Comparison of ENCODE assay signal across 12 cellular contexts in genomic region chr9:42223230-42223629, GRCh38. TPM values are rescaled to one million over a fixed set of nuclear protein-coding genes. Genes with fewer than 3 reads are reported as not detected.
A peak's percentile ranks its signal among the peaks of the same experiment; 100 is the strongest.
DNase-seq lines count a peak whose midpoint lies in the region; TF ChIP-seq lines count a peak whose summit lies in the region.
"Not testable (repeated sequence)": the region's sequence is repeated elsewhere in the genome, so short reads cannot be mapped to it uniquely, and the experiment has no call there.
"Had no signal": no experiment of that assay in that cellular context is flagged by ENCODE, and none has a peak within 500 bp of the region (broad histone marks: within the 10 kb centered on the region; RNA-seq: fewer than 3 reads in every experiment).

No MANE protein-coding gene starts in this region.

- H3K9me2 ChIP-seq in SK-N-SH: not testable (repeated sequence)

- peak overlapping the region; percentile 66; the same call in 1 of the 2 replicates for H2AFZ ChIP-seq in SK-N-SH (ENCODE audit: low read depth)

- not testable (repeated sequence) for H4K20me1 ChIP-seq in SK-N-SH (ENCODE audit: insufficient read depth)

- TF ChIP-seq CTCF in SK-N-SH (IDR thresholded peaks at IDR 0.05); fibroblast of the aortic adventitia (IDR thresholded peaks at IDR 0.05; ENCODE audit: insufficient read depth, low read length): not testable (repeated sequence)

- TF ChIP-seq RAD21 in SK-N-SH (IDR thresholded peaks at IDR 0.05; ENCODE audit: low read length): not testable (repeated sequence)

- peak overlapping the region; percentile 44; the same call in 1 of the 2 replicates for H3K4me2 ChIP-seq in SK-N-SH

- WGBS in SK-N-SH (ENCODE audit: low lambda C conversion rate): 28% methylated on average over 9 of the region's 10 CpGs

- H3K27ac ChIP-seq in SK-N-SH (ENCODE audit: low read depth in 2 of 2, low read length in 1 of 2): peak overlapping the region in 1 of 2 experiments; percentile 61; a peak in 2 of 4 replicates

- not testable (repeated sequence) for H3K79me2 ChIP-seq in SK-N-SH (ENCODE audit: insufficient read depth)

- POLR2A ChIA-PET in SK-N-SH (lab: Yijun Ruan, JAX): not testable (repeated sequence)

- not testable (repeated sequence) for H3K4me1 ChIP-seq in SK-N-SH (ENCODE audit: control insufficient read depth in 1 of 2, insufficient read depth in 2 of 2, low read depth in 1 of 2, low read length in 1 of 2)

- DNase-seq in ELR (ENCODE audit: low read depth): peak; percentile 3
- DNase-seq in HT1080 (ENCODE audit: low read depth): peak; percentile 23
- not testable (repeated sequence) for DNase-seq in SK-N-SH
- peak; percentile 14 for DNase-seq in astrocyte of the hippocampus (ENCODE audit: low read depth, low spot score)
- DNase-seq in dermis blood vessel endothelial cell: peak; percentile 64
- DNase-seq in fibroblast of the aortic adventitia (ENCODE audit: low read depth): peak; percentile 79

- H3K9ac ChIP-seq in SK-N-SH: peak overlapping the region; percentile 45; the same call in 1 of the 2 replicates

- TF ChIP-seq EP300 in SK-N-SH (IDR thresholded peaks at IDR 0.05; ENCODE audit: borderline replicate concordance in 1 of 2, low read depth in 1 of 2, low read length in 1 of 2): not testable (repeated sequence)

- not testable (repeated sequence) for H3K9me3 ChIP-seq in SK-N-SH

- not testable (repeated sequence) for H3K36me3 ChIP-seq in SK-N-SH (replicated peaks in 1 of 2; ENCODE audit: control insufficient read depth in 1 of 2, insufficient read depth in 2 of 2, low read length in 1 of 2)

- H3F3A ChIP-seq in SK-N-SH (replicated peaks; ENCODE audit: insufficient read depth): peaks cover 11% of the 10 kb centered on the region

- CTCF ChIA-PET in SK-N-SH (lab: Yijun Ruan, JAX): not testable (repeated sequence)

- H3K27me3 ChIP-seq in SK-N-SH (ENCODE audit: insufficient read depth): not testable (repeated sequence)

- H3K4me3 ChIP-seq in SK-N-SH (ENCODE audit: low read depth in 2 of 2, low read length in 1 of 2): peak overlapping the region; percentile 0 to 9; a peak in 1 of 4 replicates
- H3K4me3 ChIP-seq in fibroblast of the aortic adventitia (ENCODE audit: low read depth, low read length): not testable (repeated sequence)

TF ChIP-seq in SK-N-SH, 30 proteins besides CTCF, POLR2A, EP300 and RAD21:
- TF ChIP-seq TEAD4 (IDR thresholded peaks at IDR 0.05; ENCODE audit: borderline replicate concordance, insufficient read depth) (peak; percentile 28; the same call in 1 of the 2 replicates), TCF12 (IDR thresholded peaks at IDR 0.05) (peak; percentile 8; the same call in 1 of the 2 replicates), JUND (IDR thresholded peaks at IDR 0.05) (peak; percentile 65; the same call in 1 of the 2 replicates), FOSL2 (IDR thresholded peaks at IDR 0.05; ENCODE audit: borderline replicate concordance, low read depth) (peak; percentile 49; the same call in 1 of the 2 replicates)

RNA-seq across cellular contexts. Expression of gene SPATA31A6, which starts 39.8 kb away (rescaled TPM):
- not detected in 2 replicates for total RNA-seq in HT1080 (2014; rRNA removed; shearing (Covaris generic))
- not detected in 2 replicates for polyA plus RNA-seq in HT1080 (2015; cell fraction: cytosol; rRNA removed)
- not detected in 2 replicates for polyA plus RNA-seq in HT1080 (2015; cell fraction: nucleus; rRNA removed)
- 0.07 TPM in 1 of 2 replicates, not detected in the other for polyA plus RNA-seq in SK-N-SH (2012; rRNA removed)
- not detected in 2 replicates for polyA plus RNA-seq in SK-N-SH (2012; cell fraction: cytosol; rRNA removed)
- 0.02 TPM in 2 replicates for polyA plus RNA-seq in SK-N-SH (2012; cell fraction: nucleus; rRNA removed)
- total RNA-seq in dermis blood vessel endothelial cell: not detected in 2 replicates
- under 0.01 TPM in 1 of 2 replicates, not detected in the other for total RNA-seq in fibroblast of the aortic adventitia (ENCODE audit: low replicate concordance)
- total RNA-seq: CD4-positive, alpha-beta memory T cell; G401; GM12878; HT-29 had no signal
- polyA plus RNA-seq: AG04450; CD14-positive monocyte; CD4-positive, alpha-beta memory T cell; GM12878 had no signal
